In genomic region chr10:51881213-51881612, GRCh38 we compare ENCODE assay signal across 35 cellular contexts.
"Had no signal": no experiment of that assay in that cellular context is flagged by ENCODE, and none has a peak within 500 bp of the region (broad histone marks: within the 10 kb centered on the region; RNA-seq: fewer than 3 reads in every experiment).

No MANE protein-coding gene starts in this region.

- H3K4me3 Mint-ChIP-seq: activated CD4-positive, alpha-beta memory T cell treated with anti-CD3 and anti-CD28 coated beads, Interleukin-2, amount 10 ng/mL, durations not matched to agents 7 days and 5 days; activated CD8-positive, alpha-beta memory T cell treated with anti-CD3 and anti-CD28 coated beads, Interleukin-2, amount 10 ng/mL, durations not matched to agents 7 days and 5 days; activated naive CD8-positive, alpha-beta T cell treated with anti-CD3 and anti-CD28 coated beads for 36 hours; T-helper 17 cell had no signal

- H3K27ac ChIP-seq: body of pancreas, WERI-Rb-1 had no signal

- H3K9me3 Mint-ChIP-seq: activated CD4-positive, alpha-beta memory T cell treated with anti-CD3 and anti-CD28 coated beads, Interleukin-2, amount 10 ng/mL, durations not matched to agents 7 days and 5 days; activated naive CD8-positive, alpha-beta T cell treated with anti-CD3 and anti-CD28 coated beads for 36 hours had no signal

- H3K27me3 Mint-ChIP-seq: activated CD4-positive, alpha-beta memory T cell treated with anti-CD3 and anti-CD28 coated beads, Interleukin-2, amount 10 ng/mL, durations not matched to agents 7 days and 5 days; activated CD8-positive, alpha-beta memory T cell treated with anti-CD3 and anti-CD28 coated beads, Interleukin-2, amount 10 ng/mL, durations not matched to agents 7 days and 5 days; activated naive CD8-positive, alpha-beta T cell treated with anti-CD3 and anti-CD28 coated beads for 36 hours; T-helper 17 cell had no signal

- DNase-seq: activated CD4-positive, alpha-beta memory T cell treated with anti-CD3 and anti-CD28 coated beads, Interleukin-2, amount 10 ng/mL, durations not matched to agents 7 days and 5 days; activated CD4-positive, alpha-beta T cell treated with anti-CD3 and anti-CD28 coated beads for 1 hour; activated CD4-positive, alpha-beta T cell treated with anti-CD3 and anti-CD28 coated beads for 48 hours; activated CD4-positive, CD25-positive, alpha-beta regulatory T cell; activated CD8-positive, alpha-beta memory T cell treated with anti-CD3 and anti-CD28 coated beads for 24 hours; activated CD8-positive, alpha-beta memory T cell treated with anti-CD3 and anti-CD28 coated beads, Interleukin-2, amount 10 ng/mL, durations not matched to agents 7 days and 5 days; activated CD8-positive, alpha-beta memory T cell treated with anti-CD3 and anti-CD28 coated beads, Interleukin-2, amount 50 U/mL, for 48 hours; activated effector memory CD4-positive, alpha-beta T cell treated with Interleukin-2 at 50 U/mL for 16 hours; activated naive CD4-positive, alpha-beta T cell; activated naive CD4-positive, alpha-beta T cell treated with anti-CD3 and anti-CD28 coated beads, Interleukin-2, amount 50 U/mL, for 16 hours; activated naive CD8-positive, alpha-beta T cell treated with anti-CD3 and anti-CD28 coated beads for 36 hours; activated T-cell treated with anti-CD3 and anti-CD28 coated beads, Interleukin-2, amount 50 U/mL, for 48 hours; amniotic stem cell; body of pancreas; caudate nucleus; cerebellar nuclear complex; cortex of kidney; Kasumi-1; KG1; MG63; NCI-H1092 treated with DMSO at 0.1 percent for 48 hours; NCI-H1417; NCI-H187 treated with DMSO at 0.1 percent for 48 hours; NCI-H2081; NCI-H2171 treated with DMSO at 0.1 percent for 48 hours; NCI-H2227 treated with DMSO at 0.1 percent for 48 hours; NCI-H446; NCI-H510A treated with DMSO at 0.1 percent for 48 hours; NCI-H526 treated with DMSO at 0.1 percent for 48 hours; NCI-H82; NK-92 treated with Interleukin-12 subunit alpha and Interleukin-12 subunit beta, amount 100 ng/mL, for 24 hours; OCI-M1; Right ventricle myocardium superior; T-helper 17 cell; WERI-Rb-1 had no signal

- ATAC-seq: activated CD8-positive, alpha-beta memory T cell treated with anti-CD3 and anti-CD28 coated beads, Interleukin-2, amount 10 ng/mL, durations not matched to agents 7 days and 5 days; body of pancreas; T-helper 17 cell had no signal

- H3K27me3 ChIP-seq: body of pancreas, MG63 had no signal

- H3K36me3 ChIP-seq: MG63, WERI-Rb-1 had no signal

- H3K36me3 Mint-ChIP-seq: activated CD8-positive, alpha-beta memory T cell treated with anti-CD3 and anti-CD28 coated beads, Interleukin-2, amount 10 ng/mL, durations not matched to agents 7 days and 5 days; activated naive CD8-positive, alpha-beta T cell treated with anti-CD3 and anti-CD28 coated beads for 36 hours had no signal

- H3K4me1 ChIP-seq: body of pancreas had no signal

- H3K9me3 ChIP-seq: body of pancreas had no signal

- H3K27ac Mint-ChIP-seq: activated CD4-positive, alpha-beta memory T cell treated with anti-CD3 and anti-CD28 coated beads, Interleukin-2, amount 10 ng/mL, durations not matched to agents 7 days and 5 days; activated CD8-positive, alpha-beta memory T cell treated with anti-CD3 and anti-CD28 coated beads, Interleukin-2, amount 10 ng/mL, durations not matched to agents 7 days and 5 days; activated naive CD8-positive, alpha-beta T cell treated with anti-CD3 and anti-CD28 coated beads for 36 hours; T-helper 17 cell had no signal

- H3K4me3 ChIP-seq: body of pancreas, MG63 had no signal
